In genomic region chr3:196711838-196712513, GRCh38 we compare ENCODE assay signal across 8 cellular contexts. TPM values are rescaled to one million over a fixed set of nuclear protein-coding genes. Genes with fewer than 3 reads are reported as not detected.
A peak's percentile ranks its signal among the peaks of the same experiment; 100 is the strongest.
DNase-seq lines count a peak whose midpoint lies in the region; ATAC-seq, FAIRE-seq and TF ChIP-seq lines count a peak whose summit lies in the region.

CEP19 (minus strand) TSS chr3:196712250; CDS start chr3:196708657, 3,593 bp downstream.
PIGX (plus strand) TSS chr3:196712377.

- CTCF ChIA-PET in activated B cell treated with CpG ODN at 0.5 μM for 24 hours (lab: Charles Lee) = interaction anchor here (0.8 to 1.0 kb wide), 2 partner anchors 15 to 102 kb away, joined by 3 to 5 read pairs; no protein-coding TSS in a partner anchor

- peak within 1 kb of the TSS; percentile 91 for H3K9ac ChIP-seq in keratinocyte (ENCODE audit: control insufficient read depth, extremely low read depth, insufficient read depth, low read length)

- H3K9me3 ChIP-seq in keratinocyte (ENCODE audit: control insufficient read depth, low read depth, low read length) = no peaks in the 10 kb centered on the region

- H3K27me3 ChIP-seq in keratinocyte (ENCODE audit: control insufficient read depth, extremely low read depth, insufficient read depth, low read length) = no peaks in the 10 kb centered on the region

- intact Hi-C loops in activated B cell treated with CpG ODN at 0.5 μM for 24 hours (cut with micrococcal nuclease) = loop anchor here (1.0 to 10.0 kb wide), 8 partner anchors 15 to 253 kb away; partner anchors contain the start of genes FBXO45, PAK2, PIGZ and RNF168

- no peak for TF ChIP-seq CTCF in activated B cell treated with CpG ODN at 0.5 μM for 24 hours (IDR thresholded peaks at IDR 0.05)
- no peak for TF ChIP-seq CTCF in keratinocyte (optimal IDR thresholded peaks at IDR 0.05 in 1 of 3, IDR thresholded peaks at IDR 0.05 in 1 of 3, conservative IDR thresholded peaks at IDR 0.05 in 1 of 3; ENCODE audit: extremely low read depth in 1 of 3, insufficient read depth in 2 of 3, low read length in 3 of 3)

- H2AFZ ChIP-seq in keratinocyte (ENCODE audit: control insufficient read depth, low read length) = peak within 1 kb of the TSS; percentile 98

- peak; percentile 71 for ATAC-seq in GM18907 (IDR thresholded peaks at IDR 0.05; ENCODE audit: unreplicated experiment)
- peak; percentile 64 for ATAC-seq in HG03135 (IDR thresholded peaks at IDR 0.05; ENCODE audit: unreplicated experiment)
- ATAC-seq in activated B cell treated with CpG ODN at 0.5 μM for 24 hours (ENCODE audit: low read depth) = peak; percentile 80

- no peaks in the 10 kb centered on the region for H3K36me3 ChIP-seq in keratinocyte (ENCODE audit: control insufficient read depth in 2 of 2, extremely low read depth in 1 of 2, insufficient read depth in 2 of 2, low read length in 2 of 2)

- H3K27ac ChIP-seq in caudate nucleus (ENCODE audit: low read depth, low read length) = peak within 1 kb of the TSS; percentile 77
- H3K27ac ChIP-seq in keratinocyte (ENCODE audit: control insufficient read depth, insufficient read depth, low read length) = peak within 1 kb of the TSS; percentile 81

- peak within 1 kb of the TSS; percentile 73 to 99 (median 83) for H3K4me3 ChIP-seq in keratinocyte (ENCODE audit: control insufficient read depth in 2 of 3, extremely low read depth in 1 of 3, insufficient read depth in 2 of 3, low read depth in 1 of 3, low read length in 3 of 3)

- DNase-seq in AG08395 (ENCODE audit: low spot score) (peak; percentile 99), NCI-H2196 treated with DMSO at 0.1 percent for 48 hours (lab: John Stamatoyannopoulos, UW; ENCODE audit: unreplicated experiment) (peak; percentile 91), activated B cell treated with CpG ODN at 0.5 μM for 24 hours (peak; percentile 96), caudate nucleus (lab: John Stamatoyannopoulos, UW) (peak in 59 of 61 donors; percentile 35 to 93 (median 83)), keratinocyte (ENCODE audit: low read depth, low spot score) (peak; percentile 30)
- DNase-seq in stimulated activated CD4-positive, alpha-beta T cell treated with anti-CD3 and anti-CD28 coated beads, Interleukin-12 subunit alpha, Interleukin-12 subunit beta, amount 100 ng/mL, for 48 hours (ENCODE audit: low read depth in 2 of 3, low spot score in 1 of 3) = peak; percentile 72 to 83 (median 76)

- peaks cover 9% of the 10 kb centered on the region for H3K36me3 Mint-ChIP-seq in activated B cell treated with CpG ODN at 0.5 μM for 24 hours (ENCODE audit: low read depth)

- no peaks in the 10 kb centered on the region for H3K9me1 ChIP-seq in keratinocyte (ENCODE audit: control insufficient read depth, extremely low read depth, insufficient read depth, low read length)

- POLR2A ChIA-PET in activated B cell treated with CpG ODN at 0.5 μM for 24 hours (lab: Charles Lee) = interaction anchor here (0.5 to 2.9 kb wide), 20 partner anchors 14 to 311 kb away, joined by 3 to 44 read pairs (median 5); partner anchors contain the start of genes FBXO45, NRROS, PAK2 and SENP5

- H3K4me2 ChIP-seq in keratinocyte (ENCODE audit: control insufficient read depth, extremely low read depth, insufficient read depth, low read depth, low read length) = peak within 1 kb of the TSS; percentile 99

- dilution Hi-C loops in keratinocyte (cut with MboI; ENCODE audit: extremely low pct_ligation_motif_present, low sequenced_read_pairs) = no loop called here

- H3K27ac Mint-ChIP-seq in activated B cell treated with CpG ODN at 0.5 μM for 24 hours = peak within 1 kb of the TSS; percentile 98

- H4K20me1 ChIP-seq in keratinocyte (ENCODE audit: control insufficient read depth, extremely low read depth, insufficient read depth, low read length) = no peaks in the 10 kb centered on the region

- H3K4me1 ChIP-seq in keratinocyte (ENCODE audit: control insufficient read depth, extremely low read depth, insufficient read depth, low read length) = peaks cover 27% of the 10 kb centered on the region

- no peak for FAIRE-seq in keratinocyte (lab: Jason Lieb, UNC)

- H3K27me3 Mint-ChIP-seq in activated B cell treated with CpG ODN at 0.5 μM for 24 hours = no peaks in the 10 kb centered on the region

- peak within 1 kb of the TSS; percentile 91 for H3K4me3 Mint-ChIP-seq in activated B cell treated with CpG ODN at 0.5 μM for 24 hours

- peaks cover 11% of the 10 kb centered on the region for H3K79me2 ChIP-seq in keratinocyte (ENCODE audit: control insufficient read depth, insufficient read depth, low read length)

- no peaks in the 10 kb centered on the region for H3K9me3 Mint-ChIP-seq in activated B cell treated with CpG ODN at 0.5 μM for 24 hours

- peaks cover 20% of the 10 kb centered on the region for H3K4me1 Mint-ChIP-seq in activated B cell treated with CpG ODN at 0.5 μM for 24 hours

RNA-seq across cellular contexts. Expression of gene CEP19, which starts in this region (rescaled TPM):
- 4.0 and 4.1 TPM in 2 replicates for total RNA-seq in activated B cell treated with CpG ODN at 0.5 μM for 24 hours
- polyA plus RNA-seq in keratinocyte = 1.4 to 3.1 TPM (median 2.3 TPM) in 3 replicates
- polyA plus RNA-seq in keratinocyte (2011; ENCODE audit: low read depth) = 1.2 TPM
- 2.0 and 2.2 TPM in 2 replicates for polyA plus RNA-seq in keratinocyte (2011; cell fraction: cytosol; rRNA removed)
- 0.88 and 1.3 TPM in 2 replicates for polyA plus RNA-seq in keratinocyte (2011; cell fraction: nucleus; rRNA removed)
- polyA plus RNA-seq in keratinocyte (2012; ENCODE audit: low replicate concordance) = 0.96 and 1.6 TPM in 2 replicates
- polyA minus RNA-seq in keratinocyte = 0.77 to 1.0 TPM in 2 of 3 replicates, not detected in the other
- polyA minus RNA-seq in keratinocyte (2011; cell fraction: cytosol; rRNA and poly(A)+ RNA removed) = 1.5 TPM
- 0.21 and 0.62 TPM in 2 replicates for polyA minus RNA-seq in keratinocyte (2011; cell fraction: nucleus; rRNA and poly(A)+ RNA removed)

RNA-seq across cellular contexts. Expression of gene PIGX, which starts in this region (rescaled TPM):
- 18.0 and 21.8 TPM in 2 replicates for total RNA-seq in activated B cell treated with CpG ODN at 0.5 μM for 24 hours
- 17.2 to 25.0 TPM (median 19.0 TPM) in 3 replicates for polyA plus RNA-seq in keratinocyte
- 11.6 TPM for polyA plus RNA-seq in keratinocyte (2011; ENCODE audit: low read depth)
- 16.5 and 26.0 TPM in 2 replicates for polyA plus RNA-seq in keratinocyte (2011; cell fraction: cytosol; rRNA removed)
- 13.3 and 14.2 TPM in 2 replicates for polyA plus RNA-seq in keratinocyte (2011; cell fraction: nucleus; rRNA removed)
- 15.5 and 16.7 TPM in 2 replicates for polyA plus RNA-seq in keratinocyte (2012; ENCODE audit: low replicate concordance)
- 7.9 to 21.6 TPM (median 11.1 TPM) in 3 replicates for polyA minus RNA-seq in keratinocyte
- polyA minus RNA-seq in keratinocyte (2011; cell fraction: cytosol; rRNA and poly(A)+ RNA removed) = 16.3 TPM
- 6.2 and 11.6 TPM in 2 replicates for polyA minus RNA-seq in keratinocyte (2011; cell fraction: nucleus; rRNA and poly(A)+ RNA removed)

Comparison
In these comparisons a context has a peak if more than half of its experiments do, and no peak if none do; other contexts are left out.
1. Peak in every context shown above with its lines: DNase-seq, ATAC-seq, H3K4me3 ChIP-seq and H3K27ac ChIP-seq.
2. DNase-seq: peak in every context shown above with its lines; median percentile 99 in AG08395; 96 in activated B cell treated with CpG ODN at 0.5 μM for 24 hours; 91 in NCI-H2196 treated with DMSO at 0.1 percent for 48 hours; 83 in caudate nucleus; 76 in stimulated activated CD4-positive, alpha-beta T cell treated with anti-CD3 and anti-CD28 coated beads, Interleukin-12 subunit alpha, Interleukin-12 subunit beta, amount 100 ng/mL, for 48 hours; 30 in keratinocyte.